In genomic region chr3:133606902-133607301, GRCh38 we compare ENCODE assay signal across 35 cellular contexts.
"Had no signal": no experiment of that assay in that cellular context is flagged by ENCODE, and none has a peak within 500 bp of the region (broad histone marks: within the 10 kb centered on the region; RNA-seq: fewer than 3 reads in every experiment).

No MANE protein-coding gene starts in this region.

- H3K4me1 Mint-ChIP-seq: activated B cell treated with CpG ODN at 0.5 μM for 24 hours; activated CD4-positive, alpha-beta T cell treated with anti-CD3 and anti-CD28 coated beads, Interleukin-2, amount 10 ng/mL, durations not matched to agents 24 days and 14 days; activated naive CD4-positive, alpha-beta T cell treated with anti-CD3 and anti-CD28 coated beads, Interleukin-2, amount 10 ng/mL, durations not matched to agents 7 days and 5 days; activated naive CD8-positive, alpha-beta T cell treated with anti-CD3 and anti-CD28 coated beads for 36 hours; activated T-helper 17 cell treated with anti-CD3 and anti-CD28 coated beads, Interleukin-2, amount 50 U/mL, for 72 hours; brain; central memory CD8-positive, alpha-beta T cell had no signal

- H3K9me3 Mint-ChIP-seq: activated CD4-positive, alpha-beta memory T cell treated with anti-CD3 and anti-CD28 coated beads for 36 hours; activated CD4-positive, alpha-beta T cell treated with anti-CD3 and anti-CD28 coated beads, Interleukin-2, amount 10 ng/mL, durations not matched to agents 24 days and 14 days; activated naive CD4-positive, alpha-beta T cell treated with anti-CD3 and anti-CD28 coated beads, Interleukin-2, amount 10 ng/mL, durations not matched to agents 7 days and 5 days; activated naive CD4-positive, alpha-beta T cell treated with anti-CD3 and anti-CD28 coated beads, Interleukin-2, amount 50 U/mL, for 72 hours; activated naive CD8-positive, alpha-beta T cell treated with anti-CD3 and anti-CD28 coated beads for 36 hours; activated T-cell treated with anti-CD3 and anti-CD28 coated beads, Interleukin-2, amount 50 U/mL, for 4 hours; activated T-cell treated with anti-CD3 and anti-CD28 coated beads, Interleukin-2, amount 50 U/mL, for 72 hours; activated T-helper 17 cell treated with anti-CD3 and anti-CD28 coated beads, Interleukin-2, amount 50 U/mL, for 72 hours; brain; central memory CD8-positive, alpha-beta T cell had no signal

- DNase-seq: activated B cell treated with CpG ODN at 0.5 μM for 24 hours; activated CD4-positive, alpha-beta memory T cell treated with anti-CD3 and anti-CD28 coated beads for 36 hours; activated CD4-positive, alpha-beta T cell treated with anti-CD3 and anti-CD28 coated beads for 4 hours; activated CD4-positive, alpha-beta T cell treated with anti-CD3 and anti-CD28 coated beads, Interleukin-2, amount 10 ng/mL, durations not matched to agents 24 days and 14 days; activated CD4-positive, alpha-beta T cell treated with anti-CD3 and anti-CD28 coated beads, Interleukin-2, amount 50 U/mL, for 1 hour; activated CD4-positive, alpha-beta T cell treated with anti-CD3 and anti-CD28 coated beads, Interleukin-2, amount 50 U/mL, for 4 hours; activated CD4-positive, CD25-positive, alpha-beta regulatory T cell treated with anti-CD3 and anti-CD28 coated beads, Interleukin-2, amount 50 U/mL, for 72 hours; activated CD8-positive, alpha-beta memory T cell treated with anti-CD3 and anti-CD28 coated beads, Interleukin-2, amount 50 U/mL, for 4 hours; activated CD8-positive, alpha-beta T cell treated with anti-CD3 and anti-CD28 coated beads for 36 hours; activated effector memory CD4-positive, alpha-beta T cell treated with anti-CD3 and anti-CD28 coated beads, Interleukin-2, amount 50 U/mL, for 16 hours; activated gamma-delta T cell treated with Interleukin-2 at 50 U/mL for 16 hours; activated naive CD4-positive, alpha-beta T cell treated with anti-CD3 and anti-CD28 coated beads, Interleukin-2, amount 10 ng/mL, durations not matched to agents 7 days and 5 days; activated naive CD4-positive, alpha-beta T cell treated with Interleukin-2 at 50 U/mL for 16 hours; activated naive CD8-positive, alpha-beta T cell treated with anti-CD3 and anti-CD28 coated beads for 36 hours; activated T-cell treated with anti-CD3 and anti-CD28 coated beads for 4 hours; activated T-cell treated with anti-CD3 and anti-CD28 coated beads, Interleukin-2, amount 50 U/mL, for 1 hour; activated T-cell treated with anti-CD3 and anti-CD28 coated beads, Interleukin-2, amount 50 U/mL, for 4 hours; activated T-cell treated with anti-CD3 and anti-CD28 coated beads, Interleukin-2, amount 50 U/mL, for 72 hours; adrenal gland; amniotic stem cell; aorta; caudate nucleus; cerebellar nuclear complex; T-helper 1 cell; T-helper 9 cell had no signal

- H3K27me3 Mint-ChIP-seq: activated B cell treated with CpG ODN at 0.5 μM for 24 hours; activated CD4-positive, alpha-beta memory T cell treated with anti-CD3 and anti-CD28 coated beads for 36 hours; activated CD4-positive, alpha-beta T cell treated with anti-CD3 and anti-CD28 coated beads, Interleukin-2, amount 10 ng/mL, durations not matched to agents 24 days and 14 days; activated CD8-positive, alpha-beta T cell treated with anti-CD3 and anti-CD28 coated beads for 36 hours; activated naive CD4-positive, alpha-beta T cell treated with anti-CD3 and anti-CD28 coated beads, Interleukin-2, amount 10 ng/mL, durations not matched to agents 7 days and 5 days; activated naive CD8-positive, alpha-beta T cell treated with anti-CD3 and anti-CD28 coated beads for 36 hours; activated T-helper 17 cell treated with anti-CD3 and anti-CD28 coated beads, Interleukin-2, amount 50 U/mL, for 72 hours; brain; central memory CD8-positive, alpha-beta T cell had no signal

- H3K4me3 ChIP-seq: adrenal gland, cardiac muscle cell had no signal

- H3K27me3 ChIP-seq: adrenal gland, cardiac muscle cell had no signal

- FAIRE-seq: bronchial epithelial cell, TTC549 had no signal

- H3K4me3 Mint-ChIP-seq: activated B cell treated with CpG ODN at 0.5 μM for 24 hours; activated CD4-positive, alpha-beta memory T cell treated with anti-CD3 and anti-CD28 coated beads for 36 hours; activated CD4-positive, alpha-beta T cell treated with anti-CD3 and anti-CD28 coated beads, Interleukin-2, amount 10 ng/mL, durations not matched to agents 24 days and 14 days; activated CD8-positive, alpha-beta T cell treated with anti-CD3 and anti-CD28 coated beads for 36 hours; activated naive CD4-positive, alpha-beta T cell treated with anti-CD3 and anti-CD28 coated beads, Interleukin-2, amount 10 ng/mL, durations not matched to agents 7 days and 5 days; activated naive CD8-positive, alpha-beta T cell treated with anti-CD3 and anti-CD28 coated beads for 36 hours; activated T-cell treated with anti-CD3 and anti-CD28 coated beads, Interleukin-2, amount 50 U/mL, for 4 hours; activated T-cell treated with anti-CD3 and anti-CD28 coated beads, Interleukin-2, amount 50 U/mL, for 72 hours; activated T-helper 1 cell treated with anti-CD3 and anti-CD28 coated beads, Interleukin-12 subunit alpha, Interleukin-12 subunit beta, Interleukin-2, Interleukin-4 antibody, amounts not matched to agents 30 ng/mL and 10 ng/mL and 1 ng/mL, durations not matched to agents 14 hours and 24 hours and 36 hours; activated T-helper 17 cell treated with anti-CD3 and anti-CD28 coated beads, Interleukin-2, amount 50 U/mL, for 72 hours; brain; central memory CD8-positive, alpha-beta T cell; T-helper 1 cell treated with Interleukin-12 subunit alpha and Interleukin-12 subunit beta and Interleukin-4 antibody, amounts not matched to agents 30 μg/mL and 1 μg/mL, for 36 hours had no signal

- H3K27ac Mint-ChIP-seq: activated B cell treated with CpG ODN at 0.5 μM for 24 hours; activated CD4-positive, alpha-beta memory T cell treated with anti-CD3 and anti-CD28 coated beads for 36 hours; activated CD4-positive, alpha-beta T cell treated with anti-CD3 and anti-CD28 coated beads, Interleukin-2, amount 10 ng/mL, durations not matched to agents 24 days and 14 days; activated CD8-positive, alpha-beta T cell treated with anti-CD3 and anti-CD28 coated beads for 36 hours; activated naive CD4-positive, alpha-beta T cell treated with anti-CD3 and anti-CD28 coated beads, Interleukin-2, amount 10 ng/mL, durations not matched to agents 7 days and 5 days; activated naive CD4-positive, alpha-beta T cell treated with anti-CD3 and anti-CD28 coated beads, Interleukin-2, amount 50 U/mL, for 72 hours; activated naive CD8-positive, alpha-beta T cell treated with anti-CD3 and anti-CD28 coated beads for 36 hours; activated T-cell treated with anti-CD3 and anti-CD28 coated beads, Interleukin-2, amount 50 U/mL, for 72 hours; activated T-helper 1 cell treated with anti-CD3 and anti-CD28 coated beads, Interleukin-12 subunit alpha, Interleukin-12 subunit beta, Interleukin-2, Interleukin-4 antibody, amounts not matched to agents 30 ng/mL and 10 ng/mL and 1 ng/mL, durations not matched to agents 14 hours and 24 hours and 36 hours; activated T-helper 17 cell treated with anti-CD3 and anti-CD28 coated beads, Interleukin-2, amount 50 U/mL, for 72 hours; brain; T-helper 1 cell treated with Interleukin-12 subunit alpha and Interleukin-12 subunit beta and Interleukin-4 antibody, amounts not matched to agents 30 μg/mL and 1 μg/mL, for 36 hours had no signal

- H3K27ac ChIP-seq: cardiac muscle cell, VCaP had no signal

- ATAC-seq: activated CD8-positive, alpha-beta T cell treated with anti-CD3 and anti-CD28 coated beads for 36 hours; activated naive CD4-positive, alpha-beta T cell treated with anti-CD3 and anti-CD28 coated beads, Interleukin-2, amount 50 U/mL, for 72 hours; activated T-cell treated with anti-CD3 and anti-CD28 coated beads, Interleukin-2, amount 50 U/mL, for 4 hours; activated T-cell treated with anti-CD3 and anti-CD28 coated beads, Interleukin-2, amount 50 U/mL, for 72 hours; activated T-helper 17 cell treated with anti-CD3 and anti-CD28 coated beads, Interleukin-2, amount 50 U/mL, for 72 hours had no signal

- H3K9me3 ChIP-seq: adrenal gland had no signal

- H3K4me1 ChIP-seq: adrenal gland had no signal
